Comparison of ENCODE assay signal across 8 cellular contexts in genomic region chr12:82358200-82359114, GRCh38. TPM values are rescaled to one million over a fixed set of nuclear protein-coding genes. Genes with fewer than 3 reads are reported as not detected.
DNase-seq lines count a peak whose midpoint lies in the region; ATAC-seq and TF ChIP-seq lines count a peak whose summit lies in the region.

A gene with protein sequence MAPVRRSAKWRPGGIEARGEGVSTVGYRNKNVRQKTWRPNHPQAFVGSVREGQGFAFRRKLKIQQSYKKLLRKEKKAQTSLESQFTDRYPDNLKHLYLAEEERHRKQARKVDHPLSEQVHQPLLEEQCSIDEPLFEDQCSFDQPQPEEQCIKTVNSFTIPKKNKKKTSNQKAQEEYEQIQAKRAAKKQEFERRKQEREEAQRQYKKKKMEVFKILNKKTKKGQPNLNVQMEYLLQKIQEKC (minus strand): TSS chr12:82358387. CDS start chr12:82358376, 11 bp downstream.
Gene METTL25, plus strand, starts transcription at chr12:82358529. Its CDS starts 37 bp downstream, at chr12:82358566.

- peak; percentile 98 for DNase-seq in Daoy (ENCODE audit: low read depth)
- peak; percentile 96 to 99 (median 98) for DNase-seq in Peyer's patch
- DNase-seq in activated T-helper 1 cell treated with anti-CD3 and anti-CD28 coated beads, Interleukin-12 subunit alpha, Interleukin-12 subunit beta, Interleukin-2, Interleukin-4 antibody, amounts not matched to agents 30 ng/mL and 10 ng/mL and 1 ng/mL, durations not matched to agents 14 hours and 24 hours and 36 hours (ENCODE audit: low spot score), result peak; percentile 94
- DNase-seq in fibroblast of gingiva (ENCODE audit: low read depth), result peak; percentile 99
- peak; percentile 97 for DNase-seq in naive B cell

- H3K27me3 Mint-ChIP-seq in activated T-helper 1 cell treated with anti-CD3 and anti-CD28 coated beads, Interleukin-12 subunit alpha, Interleukin-12 subunit beta, Interleukin-2, Interleukin-4 antibody, amounts not matched to agents 30 ng/mL and 10 ng/mL and 1 ng/mL, durations not matched to agents 14 hours and 24 hours and 36 hours (ENCODE audit: insufficient read depth), result no peaks in the 10 kb centered on the region
- no peaks in the 10 kb centered on the region for H3K27me3 Mint-ChIP-seq in naive B cell
- no peaks in the 10 kb centered on the region for H3K27me3 Mint-ChIP-seq in stimulated activated memory B cell treated with anti-CD40 and anti-IgM and Interleukin-4, amounts not matched to agents 10 μg/mL and 1 μg/mL and 100 μg/mL, for 72 hours

- H3K4me1 ChIP-seq in Peyer's patch, result peaks cover 0 to 32% (median 10%) of the 10 kb centered on the region in 4 donors

- peak; percentile 64 to 81 for TF ChIP-seq POLR2A in Peyer's patch (IDR thresholded peaks at IDR 0.05)

- H3K27ac ChIP-seq in KOPT-K1 (ENCODE audit: low read depth, low read length, poor library complexity, severe bottlenecking) (peak within 1 kb of the TSS; percentile 98), Peyer's patch (peak within 1 kb of the TSS; percentile 89 to 99 (median 91))

- H3K27me3 ChIP-seq in Peyer's patch, result no peaks in the 10 kb centered on the region

- intact Hi-C loops in activated T-helper 1 cell treated with anti-CD3 and anti-CD28 coated beads, Interleukin-12 subunit alpha, Interleukin-12 subunit beta, Interleukin-2, Interleukin-4 antibody, amounts not matched to agents 30 ng/mL and 10 ng/mL and 1 ng/mL, durations not matched to agents 14 hours and 24 hours and 36 hours (cut with micrococcal nuclease), result loop anchor here (1.0 to 2.0 kb wide), 2 partner anchors 329 to 714 kb away; no protein-coding TSS in a partner anchor

- H3K4me3 ChIP-seq in Peyer's patch, result peak within 1 kb of the TSS; percentile 65 to 91 (median 80)

- H3K36me3 ChIP-seq in KOPT-K1 (ENCODE audit: insufficient read depth, low read length) (peaks cover 37% of the 10 kb centered on the region), Peyer's patch (peaks cover 0 to 30% (median 0%) of the 10 kb centered on the region in 3 donors)

- H3K27ac Mint-ChIP-seq in activated T-helper 1 cell treated with anti-CD3 and anti-CD28 coated beads, Interleukin-12 subunit alpha, Interleukin-12 subunit beta, Interleukin-2, Interleukin-4 antibody, amounts not matched to agents 30 ng/mL and 10 ng/mL and 1 ng/mL, durations not matched to agents 14 hours and 24 hours and 36 hours, result peak within 1 kb of the TSS; percentile 98
- H3K27ac Mint-ChIP-seq in naive B cell, result peak within 1 kb of the TSS; percentile 99 to 100 (median 100)
- H3K27ac Mint-ChIP-seq in stimulated activated memory B cell treated with anti-CD40 and anti-IgM and Interleukin-4, amounts not matched to agents 10 μg/mL and 1 μg/mL and 100 μg/mL, for 72 hours, result peak within 1 kb of the TSS; percentile 98

- TF ChIP-seq CTCF in Peyer's patch (IDR thresholded peaks at IDR 0.05), result peak; percentile 82 to 100 (median 97)

- peak within 1 kb of the TSS; percentile 94 for H3K4me3 Mint-ChIP-seq in activated T-helper 1 cell treated with anti-CD3 and anti-CD28 coated beads, Interleukin-12 subunit alpha, Interleukin-12 subunit beta, Interleukin-2, Interleukin-4 antibody, amounts not matched to agents 30 ng/mL and 10 ng/mL and 1 ng/mL, durations not matched to agents 14 hours and 24 hours and 36 hours
- peak within 1 kb of the TSS; percentile 94 to 100 (median 98) for H3K4me3 Mint-ChIP-seq in naive B cell
- H3K4me3 Mint-ChIP-seq in stimulated activated memory B cell treated with anti-CD40 and anti-IgM and Interleukin-4, amounts not matched to agents 10 μg/mL and 1 μg/mL and 100 μg/mL, for 72 hours, result peak within 1 kb of the TSS; percentile 93

- H3K4me1 Mint-ChIP-seq in activated T-helper 1 cell treated with anti-CD3 and anti-CD28 coated beads, Interleukin-12 subunit alpha, Interleukin-12 subunit beta, Interleukin-2, Interleukin-4 antibody, amounts not matched to agents 30 ng/mL and 10 ng/mL and 1 ng/mL, durations not matched to agents 14 hours and 24 hours and 36 hours (ENCODE audit: low read depth), result peaks cover 53% of the 10 kb centered on the region
- H3K4me1 Mint-ChIP-seq in naive B cell, result peaks cover 29 to 56% (median 41%) of the 10 kb centered on the region in 3 donors
- H3K4me1 Mint-ChIP-seq in stimulated activated memory B cell treated with anti-CD40 and anti-IgM and Interleukin-4, amounts not matched to agents 10 μg/mL and 1 μg/mL and 100 μg/mL, for 72 hours, result peaks cover 46% of the 10 kb centered on the region

- H3K9me3 ChIP-seq in KOPT-K1 (ENCODE audit: insufficient read depth, low read length, poor library complexity, severe bottlenecking) (no peaks in the 10 kb centered on the region), Peyer's patch (no peaks in the 10 kb centered on the region)

- H3K36me3 Mint-ChIP-seq in activated T-helper 1 cell treated with anti-CD3 and anti-CD28 coated beads, Interleukin-12 subunit alpha, Interleukin-12 subunit beta, Interleukin-2, Interleukin-4 antibody, amounts not matched to agents 30 ng/mL and 10 ng/mL and 1 ng/mL, durations not matched to agents 14 hours and 24 hours and 36 hours (ENCODE audit: low read depth), result peaks cover 28% of the 10 kb centered on the region
- peaks cover 23% of the 10 kb centered on the region in 2 donors for H3K36me3 Mint-ChIP-seq in naive B cell
- H3K36me3 Mint-ChIP-seq in stimulated activated memory B cell treated with anti-CD40 and anti-IgM and Interleukin-4, amounts not matched to agents 10 μg/mL and 1 μg/mL and 100 μg/mL, for 72 hours, result peaks cover 42% of the 10 kb centered on the region

- peak; percentile 93 for ATAC-seq in GM21786 (IDR thresholded peaks at IDR 0.05; ENCODE audit: unreplicated experiment)
- ATAC-seq in naive B cell (ENCODE audit: low read depth in 2 of 2), result peak; percentile 83 to 85
- peak; percentile 97 for ATAC-seq in stimulated activated memory B cell treated with anti-CD40 and anti-IgM and Interleukin-4, amounts not matched to agents 10 μg/mL and 1 μg/mL and 100 μg/mL, for 72 hours

- H3K9me3 Mint-ChIP-seq in activated T-helper 1 cell treated with anti-CD3 and anti-CD28 coated beads, Interleukin-12 subunit alpha, Interleukin-12 subunit beta, Interleukin-2, Interleukin-4 antibody, amounts not matched to agents 30 ng/mL and 10 ng/mL and 1 ng/mL, durations not matched to agents 14 hours and 24 hours and 36 hours, result peaks cover 3% of the 10 kb centered on the region
- H3K9me3 Mint-ChIP-seq in naive B cell, result no peaks in the 10 kb centered on the region
- H3K9me3 Mint-ChIP-seq in stimulated activated memory B cell treated with anti-CD40 and anti-IgM and Interleukin-4, amounts not matched to agents 10 μg/mL and 1 μg/mL and 100 μg/mL, for 72 hours, result no peaks in the 10 kb centered on the region

RNA-seq across cellular contexts. Expression of the first gene that starts in this region (rescaled TPM):
- 83.1 and 97.8 TPM in 2 replicates for total RNA-seq in Daoy (2014; rRNA removed; shearing (Covaris generic))
- 100 to 1,000 TPM in 1 of 4 donors, 10 to 100 TPM in 3; 25.4 to 101 (median 39.9) TPM for total RNA-seq in Peyer's patch
- total RNA-seq in activated T-helper 1 cell treated with anti-CD3 and anti-CD28 coated beads, Interleukin-12 subunit alpha, Interleukin-12 subunit beta, Interleukin-2, Interleukin-4 antibody, amounts not matched to agents 30 ng/mL and 10 ng/mL and 1 ng/mL, durations not matched to agents 14 hours and 24 hours and 36 hours, result 84.7 and 101 TPM in 2 replicates
- polyA plus RNA-seq in naive B cell (ENCODE audit: low read depth in 6 of 6), result 100 to 1,000 TPM in 4 of 6 donors, 10 to 100 TPM in 2; 80.1 to 133 (median 111) TPM

RNA-seq across cellular contexts. Expression of gene METTL25, which starts in this region (rescaled TPM):
- total RNA-seq in Daoy (2014; rRNA removed; shearing (Covaris generic)), result 9.7 and 12.1 TPM in 2 replicates
- total RNA-seq in Peyer's patch, result 10 to 100 TPM; 11.4 to 24.7 (median 20.0) TPM
- total RNA-seq in activated T-helper 1 cell treated with anti-CD3 and anti-CD28 coated beads, Interleukin-12 subunit alpha, Interleukin-12 subunit beta, Interleukin-2, Interleukin-4 antibody, amounts not matched to agents 30 ng/mL and 10 ng/mL and 1 ng/mL, durations not matched to agents 14 hours and 24 hours and 36 hours, result 6.9 and 8.4 TPM in 2 replicates
- 10 to 100 TPM in 5 of 6 donors, 1 to 10 TPM in 1; 4.4 to 15.6 (median 14.5) TPM for polyA plus RNA-seq in naive B cell (ENCODE audit: low read depth in 6 of 6)

Comparison
In these comparisons a context has a peak if more than half of its experiments do, and no peak if none do; other contexts are left out.
1. Peak in every context shown above with its lines: DNase-seq, ATAC-seq, H3K4me3 ChIP-seq and H3K27ac ChIP-seq.